1 cellular context compared by ENCODE assay signal in genomic region chr2:215617060-215617824, GRCh38.
TF ChIP-seq lines count a peak whose summit lies in the region.

No MANE protein-coding gene starts in this region.

TF ChIP-seq in HepG2, 621 proteins besides CTCF, POLR2A, EP300 and RAD21 (continued from another document and continues in another):
- peak; percentile 54; the same call in 1 of the 2 replicates for TF ChIP-seq MLXIP (CRISPR knock-in tag; IDR thresholded peaks at IDR 0.05; ENCODE audit: borderline replicate concordance)
- TF ChIP-seq GATAD2A (CRISPR knock-in tag; IDR thresholded peaks at IDR 0.05), result peak; percentile 97
- peak; percentile 100 for TF ChIP-seq GATA4 (IDR thresholded peaks at IDR 0.05; ENCODE audit: borderline replicate concordance, low read depth)
- peak; percentile 95 for TF ChIP-seq MBD4 (IDR thresholded peaks at IDR 0.05; ENCODE audit: borderline replicate concordance, low read length)
- TF ChIP-seq KLF9 (CRISPR knock-in tag; IDR thresholded peaks at IDR 0.05; ENCODE audit: low read depth), result no peak; the same call in 1 of the 2 replicates
- TF ChIP-seq SP140L (CRISPR knock-in tag; IDR thresholded peaks at IDR 0.05; ENCODE audit: borderline replicate concordance), result 0 out of 2 replicates have a peak, but pooled peaks have one; percentile 72
- peak; percentile 44; the same call in 1 of the 2 replicates for TF ChIP-seq ZNF770 (CRISPR knock-in tag; IDR thresholded peaks at IDR 0.05)
- peak in 1 of 2 experiments; percentile 42; a peak in 1 of 4 replicates for TF ChIP-seq NR2F1 (CRISPR knock-in tag; IDR thresholded peaks at IDR 0.05)
- peak; percentile 98 for TF ChIP-seq HDAC2 (CRISPR knock-in tag; IDR thresholded peaks at IDR 0.05)
- peak; percentile 81; the same call in 1 of the 2 replicates for TF ChIP-seq CC2D1A (CRISPR knock-in tag; IDR thresholded peaks at IDR 0.05)
- peak; percentile 91 for TF ChIP-seq ZBTB20 (CRISPR knock-in tag; IDR thresholded peaks at IDR 0.05; ENCODE audit: borderline replicate concordance, low read depth)
- no peak for TF ChIP-seq MXD3 (CRISPR knock-in tag; IDR thresholded peaks at IDR 0.05)
- TF ChIP-seq ZNF317 (CRISPR knock-in tag; IDR thresholded peaks at IDR 0.05), result peak; percentile 41; the same call in 1 of the 2 replicates
- TF ChIP-seq MED13 (CRISPR knock-in tag; IDR thresholded peaks at IDR 0.05), result peak; percentile 100
- 0 out of 2 replicates have a peak, but pooled peaks have one; percentile 84 for TF ChIP-seq THYN1 (CRISPR knock-in tag; IDR thresholded peaks at IDR 0.05; ENCODE audit: borderline replicate concordance, low read depth)
- TF ChIP-seq ZNF331 (CRISPR knock-in tag; IDR thresholded peaks at IDR 0.05), result peak; percentile 78
- no peak for TF ChIP-seq POLR2AphosphoS2 (IDR thresholded peaks at IDR 0.05; ENCODE audit: low read depth, low read length)
- no peak for TF ChIP-seq SYNCRIP (IDR thresholded peaks at IDR 0.05; ENCODE audit: insufficient read depth, low read depth, low read length)
- TF ChIP-seq REPIN1 (CRISPR knock-in tag; IDR thresholded peaks at IDR 0.05; ENCODE audit: borderline replicate concordance, low read depth), result peak; percentile 78; the same call in 1 of the 2 replicates
- no peak for TF ChIP-seq ZSCAN25 (CRISPR knock-in tag; IDR thresholded peaks at IDR 0.05)
- peak; percentile 100 for TF ChIP-seq NFIC (IDR thresholded peaks at IDR 0.05; ENCODE audit: low read length)
- TF ChIP-seq TGIF2 (CRISPR knock-in tag; IDR thresholded peaks at IDR 0.05), result no peak
- TF ChIP-seq ZNF749 (CRISPR knock-in tag; IDR thresholded peaks at IDR 0.05; ENCODE audit: borderline replicate concordance), result peak; percentile 93; the same call in 1 of the 2 replicates
- peak; percentile 90; the same call in 1 of the 2 replicates for TF ChIP-seq ZNF614 (CRISPR knock-in tag; IDR thresholded peaks at IDR 0.05; ENCODE audit: borderline replicate concordance)
- no peak for TF ChIP-seq BHLHE40 (IDR thresholded peaks at IDR 0.05; ENCODE audit: low read length)
- TF ChIP-seq ZNF678 (CRISPR knock-in tag; IDR thresholded peaks at IDR 0.05), result no peak
- TF ChIP-seq ZZZ3 (CRISPR knock-in tag; IDR thresholded peaks at IDR 0.05; ENCODE audit: borderline replicate concordance), result no peak
- peak; percentile 96 for TF ChIP-seq MIXL1 (CRISPR knock-in tag; IDR thresholded peaks at IDR 0.05)
- TF ChIP-seq ZNF18 (CRISPR knock-in tag; IDR thresholded peaks at IDR 0.05; ENCODE audit: insufficient replicate concordance), result peak; percentile 84
- no peak for TF ChIP-seq NR1H2 (CRISPR knock-in tag; IDR thresholded peaks at IDR 0.05; ENCODE audit: borderline replicate concordance, low read depth)
- TF ChIP-seq ZNF34 (CRISPR knock-in tag; IDR thresholded peaks at IDR 0.05; ENCODE audit: borderline replicate concordance), result no peak
- TF ChIP-seq ZNF547 (CRISPR knock-in tag; IDR thresholded peaks at IDR 0.05), result no peak
- TF ChIP-seq ARID5B (CRISPR knock-in tag; IDR thresholded peaks at IDR 0.05), result peak; percentile 99
- TF ChIP-seq HMGXB4 (CRISPR knock-in tag; IDR thresholded peaks at IDR 0.05; ENCODE audit: borderline replicate concordance in 1 of 2, low read depth in 1 of 2), result 0 out of 4 replicates have a peak, but pooled peaks of 1 of the 2 experiments have one; percentile 34
- TF ChIP-seq ZBTB39 (CRISPR knock-in tag; IDR thresholded peaks at IDR 0.05), result no peak
- no peak for TF ChIP-seq SP1 (IDR thresholded peaks at IDR 0.05)
- no peak for TF ChIP-seq SP1 (CRISPR knock-in tag; IDR thresholded peaks at IDR 0.05)
- no peak for TF ChIP-seq SUZ12 (IDR thresholded peaks at IDR 0.05; ENCODE audit: low read depth, low read length)
- peak; percentile 74 for TF ChIP-seq THAP11 (CRISPR knock-in tag; IDR thresholded peaks at IDR 0.05)
- TF ChIP-seq FOXK1 (CRISPR knock-in tag; IDR thresholded peaks at IDR 0.05; ENCODE audit: borderline replicate concordance, low read depth), result peak; percentile 89; the same call in 1 of the 2 replicates
- no peak for TF ChIP-seq NFATC3 (CRISPR knock-in tag; IDR thresholded peaks at IDR 0.05)
- peak; percentile 81; the same call in 1 of the 2 replicates for TF ChIP-seq ZNF205 (CRISPR knock-in tag; IDR thresholded peaks at IDR 0.05)
- peak; percentile 88 for TF ChIP-seq CEBPG (CRISPR knock-in tag; IDR thresholded peaks at IDR 0.05)
- TF ChIP-seq ZNF784 (CRISPR knock-in tag; IDR thresholded peaks at IDR 0.05; ENCODE audit: borderline replicate concordance), result no peak
- TF ChIP-seq JDP2 (CRISPR knock-in tag; IDR thresholded peaks at IDR 0.05; ENCODE audit: borderline replicate concordance), result no peak
- TF ChIP-seq THAP9 (CRISPR knock-in tag; IDR thresholded peaks at IDR 0.05; ENCODE audit: borderline replicate concordance), result no peak
